In the genomic region with DNA sequence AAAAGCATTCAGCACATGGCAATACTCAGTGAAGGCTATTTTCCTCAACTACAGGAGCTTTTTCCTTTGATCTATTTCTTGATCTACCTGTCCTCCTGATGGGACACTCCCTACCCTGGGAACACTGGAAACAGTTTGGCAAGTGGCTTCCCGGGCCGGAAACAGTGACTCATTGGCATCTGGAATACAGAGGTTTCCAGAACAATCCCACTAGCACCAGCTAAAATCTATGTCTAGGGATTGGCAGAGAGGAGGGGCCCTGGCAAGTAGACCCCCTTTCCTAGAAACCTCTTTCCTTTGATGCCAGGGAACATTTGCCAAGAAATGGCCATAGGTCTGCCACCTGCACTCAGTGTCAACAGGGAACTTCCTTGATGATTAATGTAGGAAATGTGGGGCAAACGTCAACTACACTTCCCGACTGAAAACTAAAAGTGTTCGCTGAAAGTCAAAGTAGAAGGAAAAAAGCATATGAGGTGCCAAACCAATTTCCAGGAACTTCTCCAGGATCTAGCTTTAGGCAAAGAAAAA, we compare ENCODE assay signal across 11 cellular contexts. TPM values are rescaled to one million over a fixed set of nuclear protein-coding genes. Genes with fewer than 3 reads are reported as not detected.
DNase-seq lines count a peak whose midpoint lies in the region; ATAC-seq and TF ChIP-seq lines count a peak whose summit lies in the region.
"Had no signal": no experiment of that assay in that cellular context is flagged by ENCODE, and none has a peak within 500 bp of the region (broad histone marks: within the 10 kb centered on the region; RNA-seq: fewer than 3 reads in every experiment).

No MANE protein-coding gene starts in this region.

- CTCF ChIA-PET in CD4-positive, alpha-beta memory T cell (lab: Charles Lee; ENCODE audit: partially characterized antibody) = no interaction called here

- ATAC-seq in HG02840 (IDR thresholded peaks at IDR 0.05; ENCODE audit: low FRiP score, unreplicated experiment) = no peak

- WGBS in suprapubic skin = 11% methylated on average over 5 of the region's 5 CpGs

- peak; percentile 47 for DNase-seq in H4 (ENCODE audit: low spot score)
- no peak for DNase-seq in activated T-helper 1 cell treated with anti-CD3 and anti-CD28 coated beads, Interleukin-12 subunit alpha, Interleukin-12 subunit beta, Interleukin-2, Interleukin-4 antibody, amounts not matched to agents 30 ng/mL and 10 ng/mL and 1 ng/mL, durations not matched to agents 14 hours and 24 hours and 36 hours (ENCODE audit: low spot score)
- DNase-seq in islet precursor cell = peak; percentile 77
- DNase-seq in suprapubic skin (ENCODE audit: low spot score in 2 of 2) = peak in 1 of 2 donors; percentile 78
- no peak for DNase-seq in midbrain (lab: John Stamatoyannopoulos, UW)
- no peak for DNase-seq in GM19240 (ENCODE audit: insufficient read length, low spot score)
- no peak for DNase-seq in CD4-positive, alpha-beta memory T cell

- no peak for TF ChIP-seq EP300 in suprapubic skin (IDR thresholded peaks at IDR 0.05)

- peak overlapping the region; percentile 53 for H3K27ac Mint-ChIP-seq in activated T-helper 1 cell treated with anti-CD3 and anti-CD28 coated beads, Interleukin-12 subunit alpha, Interleukin-12 subunit beta, Interleukin-2, Interleukin-4 antibody, amounts not matched to agents 30 ng/mL and 10 ng/mL and 1 ng/mL, durations not matched to agents 14 hours and 24 hours and 36 hours
- peak overlapping the region in 1 of 7 donors; percentile 8 for H3K27ac Mint-ChIP-seq in CD4-positive, alpha-beta memory T cell

- H3K27me3 ChIP-seq in suprapubic skin = no peaks in the 10 kb centered on the region
- H3K27me3 ChIP-seq in CD4-positive, alpha-beta memory T cell (ENCODE audit: insufficient read depth, low read length) = no peaks in the 10 kb centered on the region

- H3K9me3 Mint-ChIP-seq in activated T-helper 1 cell treated with anti-CD3 and anti-CD28 coated beads, Interleukin-12 subunit alpha, Interleukin-12 subunit beta, Interleukin-2, Interleukin-4 antibody, amounts not matched to agents 30 ng/mL and 10 ng/mL and 1 ng/mL, durations not matched to agents 14 hours and 24 hours and 36 hours = no peaks in the 10 kb centered on the region
- H3K9me3 Mint-ChIP-seq in CD4-positive, alpha-beta memory T cell = no peaks in the 10 kb centered on the region
- H3K9me3 Mint-ChIP-seq: neural crest cell had no signal

- no peaks in the 10 kb centered on the region for H3K36me3 ChIP-seq in suprapubic skin
- H3K36me3 ChIP-seq in CD4-positive, alpha-beta memory T cell (ENCODE audit: insufficient read depth, low read length) = no peaks in the 10 kb centered on the region

- peaks cover 9% of the 10 kb centered on the region for H3K36me3 Mint-ChIP-seq in activated T-helper 1 cell treated with anti-CD3 and anti-CD28 coated beads, Interleukin-12 subunit alpha, Interleukin-12 subunit beta, Interleukin-2, Interleukin-4 antibody, amounts not matched to agents 30 ng/mL and 10 ng/mL and 1 ng/mL, durations not matched to agents 14 hours and 24 hours and 36 hours (ENCODE audit: low read depth)
- H3K36me3 Mint-ChIP-seq in CD4-positive, alpha-beta memory T cell = peaks cover 0 to 1% of the 10 kb centered on the region in 2 donors

- no peak for TF ChIP-seq POLR2A in suprapubic skin (IDR thresholded peaks at IDR 0.05)

- peaks cover 58% of the 10 kb centered on the region for H3K4me1 Mint-ChIP-seq in activated T-helper 1 cell treated with anti-CD3 and anti-CD28 coated beads, Interleukin-12 subunit alpha, Interleukin-12 subunit beta, Interleukin-2, Interleukin-4 antibody, amounts not matched to agents 30 ng/mL and 10 ng/mL and 1 ng/mL, durations not matched to agents 14 hours and 24 hours and 36 hours (ENCODE audit: low read depth)
- peaks cover 8 to 41% (median 13%) of the 10 kb centered on the region in 4 donors for H3K4me1 Mint-ChIP-seq in CD4-positive, alpha-beta memory T cell

- H3K4me3 Mint-ChIP-seq in activated T-helper 1 cell treated with anti-CD3 and anti-CD28 coated beads, Interleukin-12 subunit alpha, Interleukin-12 subunit beta, Interleukin-2, Interleukin-4 antibody, amounts not matched to agents 30 ng/mL and 10 ng/mL and 1 ng/mL, durations not matched to agents 14 hours and 24 hours and 36 hours = peak overlapping the region; percentile 85
- peak overlapping the region in 4 of 8 donors; percentile 35 to 58 (median 40) for H3K4me3 Mint-ChIP-seq in CD4-positive, alpha-beta memory T cell
- H3K4me3 Mint-ChIP-seq: neural crest cell had no signal

- H3K4me3 ChIP-seq in suprapubic skin = peak overlapping the region; percentile 47
- no peak overlapping the region for H3K4me3 ChIP-seq in CD4-positive, alpha-beta memory T cell (ENCODE audit: low read length in 2 of 2)

- intact Hi-C loops in activated T-helper 1 cell treated with anti-CD3 and anti-CD28 coated beads, Interleukin-12 subunit alpha, Interleukin-12 subunit beta, Interleukin-2, Interleukin-4 antibody, amounts not matched to agents 30 ng/mL and 10 ng/mL and 1 ng/mL, durations not matched to agents 14 hours and 24 hours and 36 hours (cut with micrococcal nuclease) = no loop called here
- intact Hi-C loops in CD4-positive, alpha-beta memory T cell (cut with micrococcal nuclease) = no loop called here

- H3K4me1 ChIP-seq in suprapubic skin = peaks cover 55% of the 10 kb centered on the region
- H3K4me1 ChIP-seq in CD4-positive, alpha-beta memory T cell (ENCODE audit: insufficient read depth, low read length) = peaks cover 10% of the 10 kb centered on the region

- no peaks in the 10 kb centered on the region for H3K9me3 ChIP-seq in suprapubic skin
- no peaks in the 10 kb centered on the region for H3K9me3 ChIP-seq in CD4-positive, alpha-beta memory T cell (ENCODE audit: control insufficient read depth in 1 of 2, low read length in 2 of 2)

- peak overlapping the region; percentile 68 for H3K27ac ChIP-seq in suprapubic skin
- H3K27ac ChIP-seq in CD4-positive, alpha-beta memory T cell (ENCODE audit: low read depth, low read length) = no peak overlapping the region
- H3K27ac ChIP-seq: HL-60, SK-N-MC had no signal

- no peak for TF ChIP-seq CTCF in suprapubic skin (IDR thresholded peaks at IDR 0.05)

- H3K27me3 Mint-ChIP-seq in activated T-helper 1 cell treated with anti-CD3 and anti-CD28 coated beads, Interleukin-12 subunit alpha, Interleukin-12 subunit beta, Interleukin-2, Interleukin-4 antibody, amounts not matched to agents 30 ng/mL and 10 ng/mL and 1 ng/mL, durations not matched to agents 14 hours and 24 hours and 36 hours (ENCODE audit: insufficient read depth) = no peaks in the 10 kb centered on the region
- no peaks in the 10 kb centered on the region for H3K27me3 Mint-ChIP-seq in CD4-positive, alpha-beta memory T cell

- POLR2A ChIA-PET in CD4-positive, alpha-beta memory T cell (lab: Charles Lee; ENCODE audit: partially characterized antibody) = no interaction called here

RNA-seq across cellular contexts. Expression of gene FBXW10B, which starts 30.4 kb away (rescaled TPM):
- 0.79 and 4.6 TPM in 2 replicates for total RNA-seq in H4 (2014; rRNA removed; shearing (Covaris generic))
- 1.0 and 1.5 TPM in 2 replicates for total RNA-seq in activated T-helper 1 cell treated with anti-CD3 and anti-CD28 coated beads, Interleukin-12 subunit alpha, Interleukin-12 subunit beta, Interleukin-2, Interleukin-4 antibody, amounts not matched to agents 30 ng/mL and 10 ng/mL and 1 ng/mL, durations not matched to agents 14 hours and 24 hours and 36 hours
- 1 to 10 TPM; 2.8 to 4.0 (median 3.6) TPM for total RNA-seq in suprapubic skin
- total RNA-seq in CD4-positive, alpha-beta memory T cell = under 1 TPM; 0.26 to 0.89 TPM
- polyA plus RNA-seq in CD4-positive, alpha-beta memory T cell = not detected

RNA-seq across cellular contexts. Expression of gene TRIM16, which starts 34.2 kb away (rescaled TPM):
- total RNA-seq in H4 (2014; rRNA removed; shearing (Covaris generic)) = 193 TPM in 2 replicates
- 15.9 and 16.7 TPM in 2 replicates for total RNA-seq in activated T-helper 1 cell treated with anti-CD3 and anti-CD28 coated beads, Interleukin-12 subunit alpha, Interleukin-12 subunit beta, Interleukin-2, Interleukin-4 antibody, amounts not matched to agents 30 ng/mL and 10 ng/mL and 1 ng/mL, durations not matched to agents 14 hours and 24 hours and 36 hours
- 10 to 100 TPM; 52.8 to 92.1 (median 63.8) TPM for total RNA-seq in suprapubic skin
- total RNA-seq in CD4-positive, alpha-beta memory T cell = 10 to 100 TPM in 1 of 2 experiments, 1 to 10 TPM in 1; 8.3 to 11.2 TPM
- polyA plus RNA-seq in CD4-positive, alpha-beta memory T cell = 1 to 10 TPM; 4.2 to 5.6 TPM

RNA-seq across cellular contexts. Expression of gene ZNF286A, which starts 49.6 kb away (rescaled TPM):
- total RNA-seq in H4 (2014; rRNA removed; shearing (Covaris generic)) = 19.3 and 26.9 TPM in 2 replicates
- 26.3 and 30.2 TPM in 2 replicates for total RNA-seq in activated T-helper 1 cell treated with anti-CD3 and anti-CD28 coated beads, Interleukin-12 subunit alpha, Interleukin-12 subunit beta, Interleukin-2, Interleukin-4 antibody, amounts not matched to agents 30 ng/mL and 10 ng/mL and 1 ng/mL, durations not matched to agents 14 hours and 24 hours and 36 hours
- total RNA-seq in suprapubic skin = 10 to 100 TPM; 12.9 to 22.3 (median 19.4) TPM
- total RNA-seq in CD4-positive, alpha-beta memory T cell = 10 to 100 TPM; 30.3 to 35.4 TPM
- 10 to 100 TPM; 10.8 to 13.5 TPM for polyA plus RNA-seq in CD4-positive, alpha-beta memory T cell

Comparison
In these comparisons a context has a peak if more than half of its experiments do, and no peak if none do; other contexts are left out.
1. DNase-seq: peak in H4 (single experiment) and islet precursor cell (single experiment); none in activated T-helper 1 cell treated with anti-CD3 and anti-CD28 coated beads, Interleukin-12 subunit alpha, Interleukin-12 subunit beta, Interleukin-2, Interleukin-4 antibody, amounts not matched to agents 30 ng/mL and 10 ng/mL and 1 ng/mL, durations not matched to agents 14 hours and 24 hours and 36 hours (single experiment), midbrain (single experiment), GM19240 (single experiment) and CD4-positive, alpha-beta memory T cell (0 of 5).